In genomic region chr15:100668321-100668690, GRCh38 we compare ENCODE assay signal across 20 cellular contexts.
"Had no signal": no experiment of that assay in that cellular context is flagged by ENCODE, and none has a peak within 500 bp of the region (broad histone marks: within the 10 kb centered on the region; RNA-seq: fewer than 3 reads in every experiment).

No MANE protein-coding gene starts in this region.

- H3K27ac ChIP-seq: coronary artery, neutrophil, suprapubic skin, WERI-Rb-1 had no signal

- H3K27ac Mint-ChIP-seq: activated CD8-positive, alpha-beta T cell treated with anti-CD3 and anti-CD28 coated beads for 36 hours; activated T-cell treated with anti-CD3 and anti-CD28 coated beads, Interleukin-2, amount 50 U/mL, for 72 hours; T-cell had no signal

- H3K27me3 ChIP-seq: upper lobe of left lung had no signal

- H3K4me1 ChIP-seq: right lobe of liver, suprapubic skin, upper lobe of left lung had no signal

- H3K9me3 ChIP-seq: neutrophil, right lobe of liver, suprapubic skin, upper lobe of left lung had no signal

- H3K9me3 Mint-ChIP-seq: activated CD8-positive, alpha-beta T cell treated with anti-CD3 and anti-CD28 coated beads for 36 hours; activated T-cell treated with anti-CD3 and anti-CD28 coated beads, Interleukin-2, amount 50 U/mL, for 72 hours; T-cell had no signal

- H3K4me1 Mint-ChIP-seq: T-cell had no signal

- H3K4me3 ChIP-seq: coronary artery, lung, right lobe of liver, suprapubic skin, upper lobe of left lung had no signal

- H3K4me3 Mint-ChIP-seq: activated CD8-positive, alpha-beta T cell treated with anti-CD3 and anti-CD28 coated beads for 36 hours; activated T-cell treated with anti-CD3 and anti-CD28 coated beads, Interleukin-2, amount 50 U/mL, for 72 hours; T-cell had no signal

- H3K36me3 Mint-ChIP-seq: T-cell had no signal

- DNase-seq: activated CD4-positive, alpha-beta T cell treated with anti-CD3 and anti-CD28 coated beads for 4 hours; activated CD8-positive, alpha-beta memory T cell treated with anti-CD3 and anti-CD28 coated beads, Interleukin-2, amount 50 U/mL, for 4 hours; activated CD8-positive, alpha-beta T cell treated with anti-CD3 and anti-CD28 coated beads for 36 hours; activated naive CD4-positive, alpha-beta T cell; activated T-cell treated with anti-CD3 and anti-CD28 coated beads, Interleukin-2, amount 50 U/mL, for 72 hours; central memory CD4-positive, alpha-beta T cell; effector CD8-positive, alpha-beta T cell; hypothalamus; kidney glomerular epithelial cell; right lobe of liver; stimulated activated CD4-positive, alpha-beta T cell treated with anti-CD3 and anti-CD28 coated beads, Interleukin-12 subunit alpha, Interleukin-12 subunit beta, amount 100 ng/mL, for 4 hours; stimulated activated naive CD4-positive, alpha-beta T cell; T-cell; T1000; WERI-Rb-1 had no signal

- H3K36me3 ChIP-seq: neutrophil, right lobe of liver, suprapubic skin, upper lobe of left lung, WERI-Rb-1 had no signal

- ATAC-seq: activated CD8-positive, alpha-beta T cell treated with anti-CD3 and anti-CD28 coated beads for 36 hours; activated T-cell treated with anti-CD3 and anti-CD28 coated beads, Interleukin-2, amount 50 U/mL, for 72 hours; right lobe of liver; T-cell had no signal
